ENCODE assay signal across 8 cellular contexts in genomic region chr20:53578492-53579222, GRCh38.
A peak's percentile ranks its signal among the peaks of the same experiment; 100 is the strongest.
DNase-seq lines count a peak whose midpoint lies in the region; ATAC-seq and TF ChIP-seq lines count a peak whose summit lies in the region.

No MANE protein-coding gene starts in this region.

- peak; percentile 57 for TF ChIP-seq CTCF in WI38 (IDR thresholded peaks at IDR 0.05; ENCODE audit: low read depth, low read length)

- H3K27ac Mint-ChIP-seq in memory B cell: peak overlapping the region; percentile 95
- H3K27ac Mint-ChIP-seq in stimulated activated naive CD8-positive, alpha-beta T cell treated with anti-CD3 and anti-CD28 coated beads, Interleukin-15, amount 100 ng/mL, for 72 hours: peak overlapping the region; percentile 97 to 100

- peak overlapping the region; percentile 66 for H3K4me3 Mint-ChIP-seq in memory B cell
- peak overlapping the region; percentile 85 to 93 for H3K4me3 Mint-ChIP-seq in stimulated activated naive CD8-positive, alpha-beta T cell treated with anti-CD3 and anti-CD28 coated beads, Interleukin-15, amount 100 ng/mL, for 72 hours

- H3K4me3 ChIP-seq in WI38 (ENCODE audit: low read depth, low read length): no peak overlapping the region

- DNase-seq in activated CD8-positive, alpha-beta memory T cell treated with anti-CD3 and anti-CD28 coated beads for 24 hours: peak; percentile 71
- DNase-seq in activated CD8-positive, alpha-beta memory T cell treated with anti-CD3 and anti-CD28 coated beads, Interleukin-2, amount 50 U/mL, for 48 hours: no peak
- DNase-seq in NCI-H446 (lab: John Stamatoyannopoulos, UW): peak; percentile 62 to 91
- peak; percentile 74 for DNase-seq in effector CD4-positive, alpha-beta T cell
- DNase-seq in memory B cell (ENCODE audit: low spot score in 2 of 2): peak; percentile 68 to 83
- peak; percentile 65 to 73 for DNase-seq in stimulated activated naive CD8-positive, alpha-beta T cell treated with anti-CD3 and anti-CD28 coated beads, Interleukin-15, amount 100 ng/mL, for 72 hours

- ATAC-seq in HG03280 (IDR thresholded peaks at IDR 0.05; ENCODE audit: unreplicated experiment) (peak; percentile 36), memory B cell (ENCODE audit: low read depth) (peak; percentile 73)
- ATAC-seq in stimulated activated naive CD8-positive, alpha-beta T cell treated with anti-CD3 and anti-CD28 coated beads, Interleukin-15, amount 100 ng/mL, for 72 hours: peak; percentile 56

- H3K9me3 Mint-ChIP-seq in memory B cell: no peaks in the 10 kb centered on the region
- no peaks in the 10 kb centered on the region for H3K9me3 Mint-ChIP-seq in stimulated activated naive CD8-positive, alpha-beta T cell treated with anti-CD3 and anti-CD28 coated beads, Interleukin-15, amount 100 ng/mL, for 72 hours

- no peaks in the 10 kb centered on the region for H3K27me3 Mint-ChIP-seq in memory B cell
- H3K27me3 Mint-ChIP-seq in stimulated activated naive CD8-positive, alpha-beta T cell treated with anti-CD3 and anti-CD28 coated beads, Interleukin-15, amount 100 ng/mL, for 72 hours: no peaks in the 10 kb centered on the region

- peaks cover 39% of the 10 kb centered on the region for H3K36me3 Mint-ChIP-seq in memory B cell

- peaks cover 43% of the 10 kb centered on the region for H3K4me1 Mint-ChIP-seq in memory B cell
- H3K4me1 Mint-ChIP-seq in stimulated activated naive CD8-positive, alpha-beta T cell treated with anti-CD3 and anti-CD28 coated beads, Interleukin-15, amount 100 ng/mL, for 72 hours: peaks cover 91% of the 10 kb centered on the region
